In genomic region chr19:3189702-3190469, GRCh38 we compare ENCODE assay signal across 1 cellular context.
TF ChIP-seq lines count a peak whose summit lies in the region.

No MANE protein-coding gene starts in this region.

TF ChIP-seq in WTC11, 78 proteins besides CTCF, POLR2A, EP300 and RAD21:
- TF ChIP-seq CBFB (CRISPR knock-in tag; IDR thresholded peaks at IDR 0.05; ENCODE audit: low read depth) (no peak), ZNF281 (CRISPR knock-in tag; IDR thresholded peaks at IDR 0.05) (no peak), NFE2L1 (CRISPR knock-in tag; IDR thresholded peaks at IDR 0.05) (no peak), HMGXB4 (CRISPR knock-in tag; IDR thresholded peaks at IDR 0.05) (no peak), OVOL2 (CRISPR knock-in tag; IDR thresholded peaks at IDR 0.05; ENCODE audit: borderline replicate concordance) (no peak), TEAD4 (CRISPR knock-in tag; IDR thresholded peaks at IDR 0.05) (no peak), RORB (CRISPR knock-in tag; IDR thresholded peaks at IDR 0.05) (no peak), USF2 (CRISPR knock-in tag; IDR thresholded peaks at IDR 0.05) (no peak), GRHL2 (CRISPR knock-in tag; IDR thresholded peaks at IDR 0.05; ENCODE audit: insufficient replicate concordance, severe bottlenecking) (no peak)
